Comparison of ENCODE assay signal across 13 cellular contexts in the genomic region with DNA sequence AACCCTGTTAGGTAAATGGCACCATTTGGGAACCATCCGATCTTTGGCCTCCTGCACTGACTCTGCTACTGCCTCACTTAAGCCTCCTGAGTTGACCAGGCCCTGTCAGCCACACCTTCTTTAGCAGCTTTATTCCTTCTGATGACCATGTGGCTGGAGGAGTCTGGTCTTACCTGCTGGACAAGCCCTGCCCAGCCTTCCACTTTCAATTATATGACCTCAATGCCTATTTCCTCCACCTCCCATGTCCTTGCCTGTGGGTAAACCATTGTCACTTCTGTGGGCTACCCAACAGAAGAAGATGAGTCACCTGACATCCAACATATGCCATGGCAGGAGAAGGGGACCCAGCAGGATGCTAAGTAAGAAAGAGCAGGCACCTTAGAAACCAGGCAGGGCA.
DNase-seq lines count a peak whose midpoint lies in the region; ATAC-seq and TF ChIP-seq lines count a peak whose summit lies in the region.
"Had no signal": no experiment of that assay in that cellular context is flagged by ENCODE, and none has a peak within 500 bp of the region (broad histone marks: within the 10 kb centered on the region; RNA-seq: fewer than 3 reads in every experiment).

No MANE protein-coding gene starts in this region.

- 0 out of 22 replicates have a peak, but pooled peaks cover 0 to 6% (median 0%) of the 10 kb centered on the region in 11 experiments for H3K36me3 ChIP-seq in BLaER1 treated with 17β-estradiol and CSF1 and Interleukin-3, amounts not matched to agents 10 nM and 100 nM
- H3K36me3 ChIP-seq in PC-3 (ENCODE audit: low read depth, low read length) (no peaks in the 10 kb centered on the region), OCI-LY7 (ENCODE audit: insufficient read depth, low read length) (no peaks in the 10 kb centered on the region)

- H3K4me1 Mint-ChIP-seq in glutamatergic neuron (ENCODE audit: low read depth, unreplicated experiment), result peaks cover 56% of the 10 kb centered on the region

- H3K4me3 ChIP-seq in BLaER1 treated with 17β-estradiol and CSF1 and Interleukin-3, amounts not matched to agents 10 nM and 100 nM, result no peak overlapping the region
- no peak overlapping the region for H3K4me3 ChIP-seq in PC-3 (ENCODE audit: low read length)
- no peak overlapping the region for H3K4me3 ChIP-seq in OCI-LY7 (ENCODE audit: low read depth, low read length, poor library complexity, severe bottlenecking)

- ATAC-seq in GM21619 (IDR thresholded peaks at IDR 0.05; ENCODE audit: unreplicated experiment) (peak; percentile 11), PC-3 (no peak), GM19328 (IDR thresholded peaks at IDR 0.05; ENCODE audit: unreplicated experiment) (no peak)

- peak overlapping the region; percentile 35 to 85 (median 60) for H3K4me2 ChIP-seq in BLaER1 treated with 17β-estradiol and CSF1 and Interleukin-3, amounts not matched to agents 10 nM and 100 nM
- H3K4me2 ChIP-seq in PC-3 (ENCODE audit: low read length), result no peak overlapping the region
- no peak overlapping the region for H3K4me2 ChIP-seq in OCI-LY7 (ENCODE audit: low read length)

- H3K27ac Mint-ChIP-seq in glutamatergic neuron (ENCODE audit: unreplicated experiment), result peak overlapping the region; percentile 41
- H3K27ac Mint-ChIP-seq: HFFc6; T-helper 1 cell treated with Interleukin-12 subunit alpha and Interleukin-12 subunit beta and Interleukin-4 antibody, amounts not matched to agents 30 μg/mL and 1 μg/mL, for 36 hours had no signal

- no peak overlapping the region for H3K4me3 Mint-ChIP-seq in glutamatergic neuron (ENCODE audit: unreplicated experiment)
- H3K4me3 Mint-ChIP-seq: HFFc6; T-helper 1 cell treated with Interleukin-12 subunit alpha and Interleukin-12 subunit beta and Interleukin-4 antibody, amounts not matched to agents 30 μg/mL and 1 μg/mL, for 36 hours had no signal

- DNase-seq in PC-3 (peak; percentile 46), glutamatergic neuron (no peak), NAMALWA (ENCODE audit: low spot score) (no peak), OCI-LY7 (ENCODE audit: low spot score) (no peak), EL (no peak)
- DNase-seq: Caco-2, HFFc6, NCI-H1048 had no signal

- TF ChIP-seq CTCF in PC-3 (conservative IDR thresholded peaks at IDR 0.05; ENCODE audit: low read depth, low read length), result no peak
- no peak for TF ChIP-seq CTCF in glutamatergic neuron (IDR thresholded peaks at IDR 0.05; ENCODE audit: partially characterized antibody, unreplicated experiment)
- no peak for TF ChIP-seq CTCF in OCI-LY7 (conservative IDR thresholded peaks at IDR 0.05; ENCODE audit: low read length)

- no peak overlapping the region for H3K9ac ChIP-seq in BLaER1 treated with 17β-estradiol and CSF1 and Interleukin-3, amounts not matched to agents 10 nM and 100 nM
- H3K9ac ChIP-seq in PC-3 (ENCODE audit: low read length), result no peak overlapping the region

- H3K79me2 ChIP-seq in PC-3 (ENCODE audit: low read length) (no peaks in the 10 kb centered on the region), OCI-LY7 (ENCODE audit: insufficient read depth, low read depth, low read length) (no peaks in the 10 kb centered on the region)

- H3K9me3 ChIP-seq in BLaER1 treated with 17β-estradiol and CSF1 and Interleukin-3, amounts not matched to agents 10 nM and 100 nM (replicated peaks in 1 of 11), result peaks cover 0 to 46% (median 26%) of the 10 kb centered on the region in 11 experiments; a peak in 15 of 22 replicates
- H3K9me3 ChIP-seq in PC-3 (ENCODE audit: low read length), result no peaks in the 10 kb centered on the region
- no peaks in the 10 kb centered on the region for H3K9me3 ChIP-seq in OCI-LY7 (ENCODE audit: low read length)
- H3K9me3 ChIP-seq: Caco-2 had no signal

- POLR2A ChIA-PET in PC-3 (lab: Charles Lee; ENCODE audit: unreplicated experiment), result no interaction called here
- POLR2A ChIA-PET in OCI-LY7 (lab: Charles Lee), result interaction anchor here (0.7 kb wide), 1 partner anchor 827 kb away, joined by 3 read pairs; no protein-coding TSS in a partner anchor

- H3K36me3 Mint-ChIP-seq in glutamatergic neuron (ENCODE audit: unreplicated experiment), result no peaks in the 10 kb centered on the region

- CTCF ChIA-PET in PC-3 (lab: Charles Lee) (no interaction called here), OCI-LY7 (lab: Charles Lee; ENCODE audit: unreplicated experiment) (no interaction called here)

- BruUV-seq in PC-3 (replicated peaks; lab: Mats Ljungman, UMichigan) (no TSS peak), OCI-LY7 (replicated peaks; lab: Mats Ljungman, UMichigan) (no TSS peak)

- H2AFZ ChIP-seq in PC-3 (ENCODE audit: low read length), result no peak overlapping the region
- no peak overlapping the region for H2AFZ ChIP-seq in OCI-LY7 (ENCODE audit: low read length)

- H3K4me1 ChIP-seq in BLaER1 treated with 17β-estradiol and CSF1 and Interleukin-3, amounts not matched to agents 10 nM and 100 nM, result peaks cover 49 to 76% (median 64%) of the 10 kb centered on the region in 10 experiments
- peaks cover 43% of the 10 kb centered on the region for H3K4me1 ChIP-seq in PC-3 (ENCODE audit: insufficient read depth, low read length)
- peaks cover 7% of the 10 kb centered on the region for H3K4me1 ChIP-seq in OCI-LY7 (ENCODE audit: insufficient read depth, low read length, poor library complexity, severe bottlenecking)
- H3K4me1 ChIP-seq: Caco-2 had no signal

- no peaks in the 10 kb centered on the region for H3K27me3 Mint-ChIP-seq in glutamatergic neuron (ENCODE audit: unreplicated experiment)

- H4K20me1 ChIP-seq in BLaER1 treated with 17β-estradiol and CSF1 and Interleukin-3, amounts not matched to agents 10 nM and 100 nM, result no peaks in the 10 kb centered on the region
- no peaks in the 10 kb centered on the region for H4K20me1 ChIP-seq in PC-3 (ENCODE audit: low read length)
- H4K20me1 ChIP-seq in OCI-LY7 (ENCODE audit: insufficient read depth, low read length), result no peaks in the 10 kb centered on the region

- peak overlapping the region in 4 of 11 experiments; percentile 26 to 65 (median 58); a peak in 6 of 22 replicates for H3K27ac ChIP-seq in BLaER1 treated with 17β-estradiol and CSF1 and Interleukin-3, amounts not matched to agents 10 nM and 100 nM
- no peak overlapping the region for H3K27ac ChIP-seq in PC-3 (ENCODE audit: low read length)
- H3K27ac ChIP-seq in OCI-LY7 (ENCODE audit: low read depth, low read length, poor library complexity, severe bottlenecking), result no peak overlapping the region
- H3K27ac ChIP-seq: HL-60 had no signal

- H3K9me2 ChIP-seq in PC-3 (replicated peaks; ENCODE audit: low read length) (no peaks in the 10 kb centered on the region), OCI-LY7 (ENCODE audit: insufficient read depth, low read length) (no peaks in the 10 kb centered on the region)

- peaks cover 2% of the 10 kb centered on the region for H3K9me3 Mint-ChIP-seq in glutamatergic neuron (ENCODE audit: unreplicated experiment)
- H3K9me3 Mint-ChIP-seq: T-helper 1 cell treated with Interleukin-12 subunit alpha and Interleukin-12 subunit beta and Interleukin-4 antibody, amounts not matched to agents 30 μg/mL and 1 μg/mL, for 36 hours had no signal

- intact Hi-C loops in PC-3 (cut with micrococcal nuclease), result loop anchor here (5.0 kb wide), 1 partner anchor 38 kb away; no protein-coding TSS in a partner anchor
- intact Hi-C loops in OCI-LY7 (cut with micrococcal nuclease; ENCODE audit: unreplicated experiment), result no loop called here

- H3F3A ChIP-seq in PC-3 (ENCODE audit: low read length, unreplicated experiment), result no peaks in the 10 kb centered on the region

- H3K27me3 ChIP-seq in BLaER1 treated with 17β-estradiol and CSF1 and Interleukin-3, amounts not matched to agents 10 nM and 100 nM, result no peaks in the 10 kb centered on the region
- H3K27me3 ChIP-seq in PC-3 (ENCODE audit: low read length), result no peaks in the 10 kb centered on the region

Comparison
In these comparisons a context has a peak if more than half of its experiments do, and no peak if none do; other contexts are left out.
1. H3K4me2 ChIP-seq: peak in BLaER1 treated with 17β-estradiol and CSF1 and Interleukin-3, amounts not matched to agents 10 nM and 100 nM (11 of 11); none in PC-3 (single experiment) and OCI-LY7 (single experiment).